Comparison of ENCODE assay signal across 20 cellular contexts in genomic region chr22:43546186-43546585, GRCh38.
DNase-seq lines count a peak whose midpoint lies in the region; ATAC-seq and TF ChIP-seq lines count a peak whose summit lies in the region.
"Had no signal": no experiment of that assay in that cellular context is flagged by ENCODE, and none has a peak within 500 bp of the region (broad histone marks: within the 10 kb centered on the region; RNA-seq: fewer than 3 reads in every experiment).

No MANE protein-coding gene starts in this region.

- no peaks in the 10 kb centered on the region for H3K27me3 ChIP-seq in MM.1S (replicated peaks; ENCODE audit: insufficient read depth, low read length)
- no peaks in the 10 kb centered on the region for H3K27me3 ChIP-seq in neuronal stem cell (ENCODE audit: control insufficient read depth in 3 of 3, insufficient read depth in 3 of 3, low read depth in 1 of 3, low read length in 3 of 3)
- H3K27me3 ChIP-seq: BE2C; BLaER1 treated with 17β-estradiol and CSF1 and Interleukin-3, amounts not matched to agents 10 nM and 100 nM had no signal

- H3K9me3 ChIP-seq in MM.1S (replicated peaks; ENCODE audit: insufficient read depth, low read length) (no peaks in the 10 kb centered on the region), neuronal stem cell (replicated peaks in 1 of 2; ENCODE audit: control insufficient read depth in 2 of 2, insufficient read depth in 1 of 2, low read depth in 1 of 2, low read length in 2 of 2) (no peaks in the 10 kb centered on the region)
- H3K9me3 ChIP-seq: A549; BE2C; BLaER1 treated with 17β-estradiol and CSF1 and Interleukin-3, amounts not matched to agents 10 nM and 100 nM had no signal

- H3K4me2 ChIP-seq in MM.1S (ENCODE audit: low read depth, low read length) (no peak overlapping the region), neuronal stem cell (ENCODE audit: insufficient read depth, low read length, poor library complexity, severe bottlenecking) (no peak overlapping the region)
- H3K4me2 ChIP-seq: A549; BLaER1 treated with 17β-estradiol and CSF1 and Interleukin-3, amounts not matched to agents 10 nM and 100 nM; GM23338 had no signal

- no peak overlapping the region for H2BK15ac ChIP-seq in neuronal stem cell (ENCODE audit: low read length)

- peak; percentile 21 for DNase-seq in activated effector memory CD4-positive, alpha-beta T cell treated with anti-CD3 and anti-CD28 coated beads, Interleukin-2, amount 50 U/mL, for 16 hours
- no peak for DNase-seq in activated effector memory CD4-positive, alpha-beta T cell treated with Interleukin-2 at 50 U/mL for 16 hours
- DNase-seq in MM.1S (peak; percentile 90), neuronal stem cell (ENCODE audit: low spot score) (no peak), sciatic nerve (ENCODE audit: low spot score) (no peak)
- no peak for DNase-seq in stimulated activated CD4-positive, alpha-beta T cell treated with anti-CD3 and anti-CD28 coated beads, Interleukin-2, amount 100 ng/mL, for 48 hours
- DNase-seq: 8988T; ACHN; AML-193; BE2C; CD4-positive, alpha-beta T cell; CD8-positive, alpha-beta memory T cell; DMS 273 treated with DMSO at 0.1 percent for 48 hours; DMS79 treated with DMSO at 0.1 percent for 48 hours; GF-D8; H9 had no signal

- no peak overlapping the region for H3K18ac ChIP-seq in neuronal stem cell (ENCODE audit: low read length)

- H3K14ac ChIP-seq in neuronal stem cell (ENCODE audit: low read length), result no peak overlapping the region

- no peaks in the 10 kb centered on the region for H3K79me1 ChIP-seq in neuronal stem cell (ENCODE audit: low read depth, low read length)

- H3K36me3 ChIP-seq in MM.1S (replicated peaks; ENCODE audit: insufficient read depth, low read length) (no peaks in the 10 kb centered on the region), neuronal stem cell (replicated peaks in 1 of 2; ENCODE audit: control insufficient read depth in 2 of 2, insufficient read depth in 2 of 2, low read length in 2 of 2) (no peaks in the 10 kb centered on the region)
- H3K36me3 ChIP-seq: BE2C; BLaER1 treated with 17β-estradiol and CSF1 and Interleukin-3, amounts not matched to agents 10 nM and 100 nM had no signal

- H3K79me2 ChIP-seq in MM.1S (ENCODE audit: low read length), result no peaks in the 10 kb centered on the region

- TF ChIP-seq CTCF in MM.1S (IDR thresholded peaks at IDR 0.05; ENCODE audit: low read length), result no peak

- peak overlapping the region; percentile 46 for H2BK12ac ChIP-seq in neuronal stem cell (ENCODE audit: low read length)

- H3K4me3 ChIP-seq in MM.1S (ENCODE audit: low read length) (no peak overlapping the region), neuronal stem cell (ENCODE audit: low read length in 2 of 2) (no peak overlapping the region)
- H3K4me3 ChIP-seq: A549; BLaER1 treated with 17β-estradiol and CSF1 and Interleukin-3, amounts not matched to agents 10 nM and 100 nM; GM23338 had no signal

- H3K9me2 ChIP-seq in MM.1S (replicated peaks; ENCODE audit: insufficient read depth, low read length), result no peaks in the 10 kb centered on the region

- H4K8ac ChIP-seq in neuronal stem cell (ENCODE audit: low read depth, low read length), result no peak overlapping the region

- H2BK5ac ChIP-seq in neuronal stem cell (ENCODE audit: low read length), result no peak overlapping the region

- H4K20me1 ChIP-seq in MM.1S (ENCODE audit: insufficient read depth, low read length), result no peaks in the 10 kb centered on the region
- H4K20me1 ChIP-seq: BLaER1 treated with 17β-estradiol and CSF1 and Interleukin-3, amounts not matched to agents 10 nM and 100 nM had no signal

- no peak overlapping the region for H3K23ac ChIP-seq in neuronal stem cell (ENCODE audit: low read depth, low read length, poor library complexity)

- H2AFZ ChIP-seq in MM.1S (ENCODE audit: low read length) (no peak overlapping the region), neuronal stem cell (ENCODE audit: low read length) (no peak overlapping the region)
- H2AFZ ChIP-seq: GM23338 had no signal

- no peak overlapping the region for H2AK5ac ChIP-seq in neuronal stem cell (ENCODE audit: low read depth, low read length)

- no CpG with 5 or more reads among the region's 5 CpGs for WGBS in neuronal stem cell (ENCODE audit: extremely low coverage in 2 of 2, insufficient read length in 2 of 2, insufficient replicate concordance in 1 of 2), 2 donors

- H2BK120ac ChIP-seq in neuronal stem cell (ENCODE audit: low read depth, low read length), result no peak overlapping the region

- H3K27ac ChIP-seq in MM.1S (ENCODE audit: low read length) (peak overlapping the region; percentile 42; the same call in 1 of the 2 replicates), neuronal stem cell (replicated peaks; ENCODE audit: low read length) (no peak overlapping the region)
- H3K27ac ChIP-seq: A549; BLaER1 treated with 17β-estradiol and CSF1 and Interleukin-3, amounts not matched to agents 10 nM and 100 nM had no signal

- H3K9ac ChIP-seq in MM.1S (ENCODE audit: low read length) (no peak overlapping the region), neuronal stem cell (ENCODE audit: low read depth, low read length, poor library complexity) (no peak overlapping the region)
- H3K9ac ChIP-seq: BLaER1 treated with 17β-estradiol and CSF1 and Interleukin-3, amounts not matched to agents 10 nM and 100 nM had no signal

- no peak overlapping the region for H4K91ac ChIP-seq in neuronal stem cell (ENCODE audit: low read depth, low read length, poor library complexity)

- peaks cover 30% of the 10 kb centered on the region for H3F3A ChIP-seq in MM.1S (ENCODE audit: insufficient read depth, low read length)

- intact Hi-C loops in sciatic nerve (cut with DNase I), result no loop called here

- ATAC-seq in sciatic nerve, result no peak
- ATAC-seq: A549, GM23338, HCT116 had no signal

- H3K4me1 ChIP-seq in MM.1S (ENCODE audit: low read length), result peaks cover 37% of the 10 kb centered on the region
- H3K4me1 ChIP-seq in neuronal stem cell (ENCODE audit: control insufficient read depth in 2 of 2, insufficient read depth in 1 of 2, low read depth in 1 of 2, low read length in 2 of 2), result no peaks in the 10 kb centered on the region
- H3K4me1 ChIP-seq: A549, BE2C had no signal

- no peak overlapping the region for H3K4ac ChIP-seq in neuronal stem cell (ENCODE audit: low read length)

Comparison
In these comparisons a context has a peak if more than half of its experiments do, and no peak if none do; other contexts are left out.
1. DNase-seq: peak in activated effector memory CD4-positive, alpha-beta T cell treated with anti-CD3 and anti-CD28 coated beads, Interleukin-2, amount 50 U/mL, for 16 hours (single experiment) and MM.1S (single experiment); none in activated effector memory CD4-positive, alpha-beta T cell treated with Interleukin-2 at 50 U/mL for 16 hours (single experiment), neuronal stem cell (single experiment), sciatic nerve (single experiment) and stimulated activated CD4-positive, alpha-beta T cell treated with anti-CD3 and anti-CD28 coated beads, Interleukin-2, amount 100 ng/mL, for 48 hours (0 of 2).